ENCODE assay signal across 1 cellular context in genomic region chr19:48650974-48651681, GRCh38.
TF ChIP-seq lines count a peak whose summit lies in the region.

No MANE protein-coding gene starts in this region.

TF ChIP-seq in H1, 55 proteins besides CTCF, POLR2A, EP300 and RAD21:
- no peak for TF ChIP-seq TCF12 (IDR thresholded peaks at IDR 0.05; ENCODE audit: low read depth, low read length)
- no peak for TF ChIP-seq GABPA (IDR thresholded peaks at IDR 0.05; ENCODE audit: borderline replicate concordance, insufficient read depth, low read length)
- TF ChIP-seq SIRT6 (IDR thresholded peaks at IDR 0.05; ENCODE audit: low read length), result no peak
- no peak for TF ChIP-seq TAF7 (optimal IDR thresholded peaks at IDR 0.05; ENCODE audit: borderline replicate concordance, low read depth, low read length)
- TF ChIP-seq BCL11A (IDR thresholded peaks at IDR 0.05; ENCODE audit: low read depth in 2 of 2, low read length in 2 of 2), result no peak
- no peak for TF ChIP-seq SUZ12 (IDR thresholded peaks at IDR 0.05; ENCODE audit: low read length)
- TF ChIP-seq MAX (IDR thresholded peaks at IDR 0.05), result no peak
- TF ChIP-seq PHF8 (conservative IDR thresholded peaks at IDR 0.05; ENCODE audit: low read depth, low read length), result no peak
- TF ChIP-seq SP2 (IDR thresholded peaks at IDR 0.05; ENCODE audit: low read length), result no peak
- TF ChIP-seq EZH2 (IDR thresholded peaks at IDR 0.05; ENCODE audit: low read depth, low read length, severe bottlenecking), result no peak
- TF ChIP-seq CHD2 (IDR thresholded peaks at IDR 0.05; ENCODE audit: low read length), result no peak
- TF ChIP-seq FOSL1 (IDR thresholded peaks at IDR 0.05; ENCODE audit: insufficient read depth, low read depth, low read length), result no peak
- no peak for TF ChIP-seq JUND (IDR thresholded peaks at IDR 0.05; ENCODE audit: low read length)
- no peak for TF ChIP-seq SIN3A (conservative IDR thresholded peaks at IDR 0.05 in 1 of 2, IDR thresholded peaks at IDR 0.05 in 1 of 2; ENCODE audit: low read depth in 1 of 2, low read length in 2 of 2)
- TF ChIP-seq YY1 (IDR thresholded peaks at IDR 0.05; ENCODE audit: low read depth, low read length), result no peak
- TF ChIP-seq NANOG (IDR thresholded peaks at IDR 0.05; ENCODE audit: insufficient read depth, low read depth, low read length, poor library complexity, severe bottlenecking), result no peak
- no peak for TF ChIP-seq BACH1 (IDR thresholded peaks at IDR 0.05; ENCODE audit: low read length)
- no peak for TF ChIP-seq ASH2L (IDR thresholded peaks at IDR 0.05; ENCODE audit: low read length)
